Comparison of ENCODE assay signal across 20 cellular contexts in the genomic region with DNA sequence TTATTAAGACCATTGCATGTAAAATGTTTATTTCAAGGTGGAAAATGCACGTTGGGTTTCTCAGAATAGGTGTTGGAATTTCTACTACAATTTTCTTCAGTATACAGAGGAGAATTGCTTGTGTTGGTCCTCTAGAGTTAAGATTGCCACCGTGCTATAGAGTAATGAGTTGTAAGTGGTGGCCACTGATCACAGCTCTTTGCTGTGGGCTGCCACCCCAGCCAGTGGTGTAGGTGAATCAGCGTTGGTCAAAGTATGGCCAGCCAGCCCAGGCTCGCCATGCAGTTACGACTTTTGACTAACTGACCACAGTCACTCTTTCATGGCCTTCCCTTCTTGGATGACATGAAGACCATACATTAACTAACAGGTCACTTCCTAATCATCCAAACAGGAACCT.
"Had no signal": no experiment of that assay in that cellular context is flagged by ENCODE, and none has a peak within 500 bp of the region (broad histone marks: within the 10 kb centered on the region; RNA-seq: fewer than 3 reads in every experiment).

No MANE protein-coding gene starts in this region.

- FAIRE-seq: astrocyte had no signal

- H3K9me3 ChIP-seq: Peyer's patch had no signal

- H3K27me3 ChIP-seq: Peyer's patch had no signal

- ATAC-seq: activated CD8-positive, alpha-beta memory T cell treated with anti-CD3 and anti-CD28 coated beads, Interleukin-2, amount 10 ng/mL, durations not matched to agents 7 days and 5 days; K562 had no signal

- DNase-seq: activated CD4-positive, alpha-beta T cell treated with anti-CD3 and anti-CD28 coated beads, Interleukin-2, amount 10 ng/mL, durations not matched to agents 24 days and 14 days; activated CD4-positive, alpha-beta T cell treated with anti-CD3 and anti-CD28 coated beads, Interleukin-2, amount 50 U/mL, for 48 hours; activated CD4-positive, CD25-positive, alpha-beta regulatory T cell treated with anti-CD3 and anti-CD28 coated beads, Interleukin-2, amount 50 U/mL, for 72 hours; activated CD8-positive, alpha-beta memory T cell treated with anti-CD3 and anti-CD28 coated beads, Interleukin-2, amount 10 ng/mL, durations not matched to agents 7 days and 5 days; activated effector memory CD4-positive, alpha-beta T cell treated with anti-CD3 and anti-CD28 coated beads, Interleukin-2, amount 50 U/mL, for 16 hours; activated naive CD4-positive, alpha-beta T cell treated with anti-CD3 and anti-CD28 coated beads for 36 hours; activated T-cell treated with anti-CD3 and anti-CD28 coated beads, Interleukin-2, amount 50 U/mL, for 24 hours; amygdala; Kasumi-1; NCI-H1105 treated with DMSO at 0.1 percent for 48 hours; NCI-H1436 treated with DMSO at 0.1 percent for 48 hours; NCI-H187; NCI-H2081; NCI-H510A treated with DMSO at 0.1 percent for 48 hours; NCI-H69; NK-92 treated with Interleukin-12 subunit alpha and Interleukin-12 subunit beta, amount 100 ng/mL, for 24 hours; Peyer's patch; SHP77 treated with DMSO at 0.1 percent for 48 hours had no signal

- H3K36me3 ChIP-seq: Peyer's patch had no signal

- H3K4me3 ChIP-seq: K562, Peyer's patch had no signal
